20 cellular contexts compared by ENCODE assay signal in the genomic region with DNA sequence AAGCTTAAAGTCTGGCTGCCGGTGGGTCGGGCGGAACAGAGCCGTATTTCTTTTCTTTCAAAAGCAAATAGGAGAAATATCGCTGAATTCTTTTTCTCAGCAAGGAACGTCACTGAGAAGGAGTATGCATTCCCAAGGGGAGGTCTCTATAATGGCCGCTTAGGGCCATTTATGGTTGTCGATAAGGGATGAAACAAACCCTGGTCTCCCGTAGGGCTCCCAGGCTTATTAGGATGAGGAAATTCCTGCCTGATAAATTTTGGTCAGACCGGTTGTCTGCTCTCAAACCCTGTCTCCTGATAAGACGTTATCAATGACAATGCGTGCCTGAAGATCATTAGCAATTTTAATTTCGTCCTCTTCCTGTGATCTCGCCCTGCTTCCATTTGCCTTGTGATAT.
A peak's percentile ranks its signal among the peaks of the same experiment; 100 is the strongest.
DNase-seq lines count a peak whose midpoint lies in the region; ATAC-seq and TF ChIP-seq lines count a peak whose summit lies in the region.
"Had no signal": no experiment of that assay in that cellular context is flagged by ENCODE, and none has a peak within 500 bp of the region (broad histone marks: within the 10 kb centered on the region; RNA-seq: fewer than 3 reads in every experiment).

No MANE protein-coding gene starts in this region.

- H3K79me2 ChIP-seq in mammary epithelial cell (ENCODE audit: insufficient read depth, low read length) = no peaks in the 10 kb centered on the region
- H3K79me2 ChIP-seq in OCI-LY7 (ENCODE audit: insufficient read depth, low read depth, low read length) = no peaks in the 10 kb centered on the region
- H3K79me2 ChIP-seq in trophoblast cell (ENCODE audit: control insufficient read depth, insufficient read depth, low read length, poor library complexity) = no peaks in the 10 kb centered on the region

- intact Hi-C loops in MCF 10A (cut with micrococcal nuclease) (no loop called here), mammary epithelial cell (cut with micrococcal nuclease) (no loop called here), OCI-LY7 (cut with micrococcal nuclease; ENCODE audit: unreplicated experiment) (no loop called here)

- H2AK5ac ChIP-seq in trophoblast cell (ENCODE audit: low read length) = no peak overlapping the region

- H3K23ac ChIP-seq in trophoblast cell (ENCODE audit: low read length) = no peak overlapping the region

- no peak overlapping the region for H4K8ac ChIP-seq in trophoblast cell (ENCODE audit: low read depth, low read length)

- H2AFZ ChIP-seq in mammary epithelial cell (ENCODE audit: low read depth, low read length) = no peak overlapping the region
- H2AFZ ChIP-seq in OCI-LY7 (ENCODE audit: low read length) = no peak overlapping the region
- H2AFZ ChIP-seq in trophoblast cell (ENCODE audit: insufficient read depth, low read length, poor library complexity) = no peak overlapping the region

- H4K20me1 ChIP-seq in mammary epithelial cell (ENCODE audit: insufficient read depth, low read length) = no peaks in the 10 kb centered on the region
- H4K20me1 ChIP-seq in OCI-LY7 (ENCODE audit: insufficient read depth, low read length) = no peaks in the 10 kb centered on the region

- H3K4me3 Mint-ChIP-seq in MCF 10A (ENCODE audit: unreplicated experiment) = no peak overlapping the region
- H3K4me3 Mint-ChIP-seq in activated CD4-positive, alpha-beta memory T cell treated with anti-CD3 and anti-CD28 coated beads, Interleukin-2, amount 10 ng/mL, durations not matched to agents 7 days and 5 days = no peak overlapping the region
- H3K4me3 Mint-ChIP-seq: CD8-positive, alpha-beta memory T cell had no signal

- H4K12ac ChIP-seq in trophoblast cell (ENCODE audit: low read depth, low read length) = no peak overlapping the region

- H3K4me2 ChIP-seq in mammary epithelial cell (ENCODE audit: insufficient read depth, low read depth, low read length) (no peak overlapping the region), OCI-LY7 (ENCODE audit: low read length) (no peak overlapping the region), trophoblast cell (ENCODE audit: low read length) (no peak overlapping the region)

- DNase-seq in MCF 10A (ENCODE audit: unreplicated experiment) (peak; percentile 12), mammary epithelial cell (no peak), OCI-LY7 (ENCODE audit: low spot score) (peak; percentile 33), erythroblast (lab: John Stamatoyannopoulos, UW) (peak; percentile 5 to 12), trophoblast cell (no peak)
- no peak for DNase-seq in activated CD4-positive, alpha-beta memory T cell treated with anti-CD3 and anti-CD28 coated beads, Interleukin-2, amount 10 ng/mL, durations not matched to agents 7 days and 5 days
- DNase-seq: CD8-positive, alpha-beta memory T cell; MM.1S; NCI-H1092; NCI-H146; NCI-H2029; NCI-H226; NCI-H510A treated with DMSO at 0.1 percent for 48 hours; NCI-H748 treated with DMSO at 0.1 percent for 48 hours; Peyer's patch; T-helper 1 cell had no signal

- POLR2A ChIA-PET in MCF 10A (lab: Yijun Ruan, JAX) = no interaction called here
- POLR2A ChIA-PET in OCI-LY7 (lab: Charles Lee) = interaction anchor here (0.6 to 0.7 kb wide), 2 partner anchors 34 to 46 kb away, joined by 3 read pairs; no protein-coding TSS in a partner anchor
- POLR2A ChIA-PET in activated CD4-positive, alpha-beta memory T cell treated with anti-CD3 and anti-CD28 coated beads, Interleukin-2, amount 10 ng/mL, durations not matched to agents 7 days and 5 days (lab: Charles Lee) = no interaction called here

- no peak overlapping the region for H2BK5ac ChIP-seq in trophoblast cell (ENCODE audit: low read depth, low read length, poor library complexity)

- H3K4me1 ChIP-seq in mammary epithelial cell (ENCODE audit: insufficient read depth, low read length) (no peaks in the 10 kb centered on the region), OCI-LY7 (ENCODE audit: insufficient read depth, low read length, poor library complexity, severe bottlenecking) (no peaks in the 10 kb centered on the region), trophoblast cell (ENCODE audit: control insufficient read depth in 1 of 2, insufficient read depth in 2 of 2, low read length in 2 of 2) (no peaks in the 10 kb centered on the region)
- H3K4me1 ChIP-seq: Peyer's patch, SJSA1 had no signal

- peaks cover 37% of the 10 kb centered on the region for H3K9me3 Mint-ChIP-seq in MCF 10A (ENCODE audit: unreplicated experiment)
- peaks cover 18% of the 10 kb centered on the region for H3K9me3 Mint-ChIP-seq in activated CD4-positive, alpha-beta memory T cell treated with anti-CD3 and anti-CD28 coated beads, Interleukin-2, amount 10 ng/mL, durations not matched to agents 7 days and 5 days

- TF ChIP-seq CTCF in MCF 10A (IDR thresholded peaks at IDR 0.05; ENCODE audit: unreplicated experiment) (no peak), mammary epithelial cell (conservative IDR thresholded peaks at IDR 0.05 in 1 of 2, IDR thresholded peaks at IDR 0.05 in 1 of 2; ENCODE audit: extremely low read depth in 1 of 2, insufficient read depth in 1 of 2, low read depth in 1 of 2, low read length in 2 of 2) (no peak), OCI-LY7 (conservative IDR thresholded peaks at IDR 0.05; ENCODE audit: low read length) (no peak)

- no peak overlapping the region for H4K91ac ChIP-seq in trophoblast cell (ENCODE audit: low read depth, low read length)

- H3K9me2 ChIP-seq in OCI-LY7 (ENCODE audit: insufficient read depth, low read length) = no peaks in the 10 kb centered on the region

- no peak overlapping the region for H3K4ac ChIP-seq in trophoblast cell (ENCODE audit: low read depth, low read length)

- no peak overlapping the region for H3K27ac Mint-ChIP-seq in MCF 10A (ENCODE audit: low read depth, unreplicated experiment)
- no peak overlapping the region for H3K27ac Mint-ChIP-seq in activated CD4-positive, alpha-beta memory T cell treated with anti-CD3 and anti-CD28 coated beads, Interleukin-2, amount 10 ng/mL, durations not matched to agents 7 days and 5 days
- H3K27ac Mint-ChIP-seq: CD8-positive, alpha-beta memory T cell had no signal

- ATAC-seq in HG03571 (IDR thresholded peaks at IDR 0.05; ENCODE audit: unreplicated experiment) (no peak), GM21529 (IDR thresholded peaks at IDR 0.05; ENCODE audit: unreplicated experiment) (no peak)

- H2BK120ac ChIP-seq in trophoblast cell (ENCODE audit: insufficient read depth, low read length, poor library complexity) = no peak overlapping the region

- H3K4me3 ChIP-seq in mammary epithelial cell (replicated peaks in 1 of 3; ENCODE audit: insufficient read depth in 1 of 3, low read depth in 2 of 3, low read length in 3 of 3) (no peak overlapping the region), OCI-LY7 (ENCODE audit: low read depth, low read length, poor library complexity, severe bottlenecking) (no peak overlapping the region), trophoblast cell (ENCODE audit: low read depth, low read length) (no peak overlapping the region)
- H3K4me3 ChIP-seq: Peyer's patch, SJSA1 had no signal

- H3K27me3 Mint-ChIP-seq in MCF 10A (ENCODE audit: insufficient read depth, unreplicated experiment) = no peaks in the 10 kb centered on the region
- no peaks in the 10 kb centered on the region for H3K27me3 Mint-ChIP-seq in activated CD4-positive, alpha-beta memory T cell treated with anti-CD3 and anti-CD28 coated beads, Interleukin-2, amount 10 ng/mL, durations not matched to agents 7 days and 5 days

- TF ChIP-seq POLR2A in erythroblast (IDR thresholded peaks at IDR 0.05; ENCODE audit: low read length) = no peak

- H3K36me3 ChIP-seq in mammary epithelial cell (ENCODE audit: insufficient read depth, low read length) (no peaks in the 10 kb centered on the region), OCI-LY7 (ENCODE audit: insufficient read depth, low read length) (no peaks in the 10 kb centered on the region), trophoblast cell (ENCODE audit: control insufficient read depth in 1 of 2, insufficient read depth in 2 of 2, low read length in 2 of 2) (no peaks in the 10 kb centered on the region)
- H3K36me3 ChIP-seq: Peyer's patch, SJSA1 had no signal

- H3K27ac ChIP-seq in mammary epithelial cell (ENCODE audit: insufficient read depth, low read depth, low read length) = no peak overlapping the region
- no peak overlapping the region for H3K27ac ChIP-seq in OCI-LY7 (ENCODE audit: low read depth, low read length, poor library complexity, severe bottlenecking)
- no peak overlapping the region for H3K27ac ChIP-seq in trophoblast cell (ENCODE audit: low read depth, low read length)
- H3K27ac ChIP-seq: C4-2B, Peyer's patch, SJSA1 had no signal

- H3K9me3 ChIP-seq in mammary epithelial cell (replicated peaks; ENCODE audit: insufficient read depth, low read length) = peaks cover 4% of the 10 kb centered on the region
- peaks cover 31% of the 10 kb centered on the region for H3K9me3 ChIP-seq in OCI-LY7 (ENCODE audit: low read length)
- peaks cover 5% of the 10 kb centered on the region for H3K9me3 ChIP-seq in trophoblast cell (ENCODE audit: insufficient read depth, low read depth, low read length)
- H3K9me3 ChIP-seq: SJSA1 had no signal

- dilution Hi-C loops in mammary epithelial cell (cut with HindIII; ENCODE audit: low sequenced_read_pairs) = no loop called here

- 90% methylated on average over 11 of the region's 14 CpGs for WGBS in mammary epithelial cell (ENCODE audit: low coverage, missing lambda C conversion rate)
- no CpG with 5 or more reads among the region's 14 CpGs for WGBS in trophoblast cell (ENCODE audit: extremely low coverage, insufficient coverage, insufficient read length)

- no peaks in the 10 kb centered on the region for H3K4me1 Mint-ChIP-seq in MCF 10A (ENCODE audit: insufficient read depth, unreplicated experiment)
- no peaks in the 10 kb centered on the region for H3K4me1 Mint-ChIP-seq in activated CD4-positive, alpha-beta memory T cell treated with anti-CD3 and anti-CD28 coated beads, Interleukin-2, amount 10 ng/mL, durations not matched to agents 7 days and 5 days
- H3K4me1 Mint-ChIP-seq: CD8-positive, alpha-beta memory T cell had no signal

- H3K36me3 Mint-ChIP-seq in MCF 10A (ENCODE audit: insufficient read depth, unreplicated experiment) = no peaks in the 10 kb centered on the region
- no peaks in the 10 kb centered on the region for H3K36me3 Mint-ChIP-seq in activated CD4-positive, alpha-beta memory T cell treated with anti-CD3 and anti-CD28 coated beads, Interleukin-2, amount 10 ng/mL, durations not matched to agents 7 days and 5 days (ENCODE audit: low read depth)

- no peak overlapping the region for H2BK12ac ChIP-seq in trophoblast cell (ENCODE audit: low read length)

- H3K9ac ChIP-seq in mammary epithelial cell (ENCODE audit: insufficient read depth, low read length) = no peak overlapping the region
- no peak overlapping the region for H3K9ac ChIP-seq in trophoblast cell (ENCODE audit: low read length)

- no peak overlapping the region for H3K18ac ChIP-seq in trophoblast cell (ENCODE audit: low read length)

- H3K27me3 ChIP-seq in mammary epithelial cell (ENCODE audit: insufficient read depth, low read length) = peaks cover 2% of the 10 kb centered on the region
- H3K27me3 ChIP-seq in trophoblast cell (ENCODE audit: insufficient read depth, low read length) = no peaks in the 10 kb centered on the region
- H3K27me3 ChIP-seq: Peyer's patch, SJSA1 had no signal

- in situ Hi-C loops in mammary epithelial cell (cut with MboI; ENCODE audit: low sequenced_read_pairs in 2 of 2) = no loop called here

- H3K14ac ChIP-seq in trophoblast cell (ENCODE audit: low read length) = no peak overlapping the region

- BruUV-seq in MCF 10A (replicated peaks; lab: Mats Ljungman, UMichigan) = no TSS peak
- BruUV-seq in mammary epithelial cell (replicated peaks; lab: Mats Ljungman, UMichigan) = no TSS peak
- no TSS peak for BruUV-seq in OCI-LY7 (replicated peaks; lab: Mats Ljungman, UMichigan)

- no peaks in the 10 kb centered on the region for H3K79me1 ChIP-seq in trophoblast cell (ENCODE audit: low read length)

- CTCF ChIA-PET in MCF 10A (lab: Yijun Ruan, JAX) (no interaction called here), mammary epithelial cell (lab: Charles Lee; ENCODE audit: low non-redundant PET) (no interaction called here), OCI-LY7 (lab: Charles Lee; ENCODE audit: unreplicated experiment) (no interaction called here)
- CTCF ChIA-PET in activated CD4-positive, alpha-beta memory T cell treated with anti-CD3 and anti-CD28 coated beads, Interleukin-2, amount 10 ng/mL, durations not matched to agents 7 days and 5 days (lab: Charles Lee) = no interaction called here

Comparison
In these comparisons a context has a peak if more than half of its experiments do, and no peak if none do; other contexts are left out.
1. DNase-seq: peak in MCF 10A (single experiment), OCI-LY7 (single experiment) and erythroblast (2 of 2); none in mammary epithelial cell (single experiment), activated CD4-positive, alpha-beta memory T cell treated with anti-CD3 and anti-CD28 coated beads, Interleukin-2, amount 10 ng/mL, durations not matched to agents 7 days and 5 days (single experiment) and trophoblast cell (0 of 2).